ENCODE assay signal across 19 cellular contexts in the genomic region with DNA sequence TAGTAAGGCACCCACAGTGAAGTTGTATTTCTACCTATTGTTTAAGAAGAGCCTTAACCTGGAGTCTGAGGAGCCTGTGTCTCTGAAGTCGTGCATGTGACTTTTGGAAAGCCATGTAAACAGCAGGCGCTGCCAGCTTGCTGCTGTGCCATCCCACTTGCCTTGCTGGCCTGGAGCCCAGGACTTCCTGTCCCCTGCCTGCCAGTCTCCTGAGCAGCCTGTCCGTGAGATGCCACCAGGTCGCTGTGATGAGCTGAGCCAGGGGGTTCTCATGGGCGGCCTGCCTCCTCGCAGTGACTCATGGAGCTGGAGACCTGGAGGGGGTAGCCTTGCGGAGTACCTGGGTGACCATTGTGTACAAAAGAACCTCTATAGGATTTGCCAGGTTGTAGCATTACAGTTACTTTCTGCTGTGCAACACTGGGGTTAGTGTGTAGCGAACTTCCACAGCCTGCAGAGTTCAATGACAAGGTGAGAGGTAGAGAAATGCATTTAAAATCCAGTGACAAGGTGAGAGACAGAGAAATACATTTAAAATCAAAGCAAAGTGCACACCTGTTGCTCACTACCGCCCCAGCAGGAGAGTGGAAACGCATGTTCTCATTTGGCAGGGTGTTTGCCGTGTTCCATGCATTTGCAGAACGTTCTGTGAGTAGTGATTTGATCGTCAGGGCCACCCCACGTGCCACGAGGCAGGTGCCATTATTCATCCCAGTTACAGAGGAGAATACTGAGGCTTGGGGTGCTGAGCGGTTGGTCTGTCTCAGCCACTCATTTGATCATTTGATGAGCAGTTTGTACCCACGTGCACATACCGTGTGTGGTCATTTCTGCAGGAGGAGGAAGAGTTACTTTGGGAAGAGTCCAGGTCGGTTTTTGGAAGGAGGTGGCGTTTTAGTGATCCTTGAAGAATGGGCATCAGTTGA. TPM values are rescaled to one million over a fixed set of nuclear protein-coding genes. Genes with fewer than 3 reads are reported as not detected.
A peak's percentile ranks its signal among the peaks of the same experiment; 100 is the strongest.
DNase-seq lines count a peak whose midpoint lies in the region; ATAC-seq and TF ChIP-seq lines count a peak whose summit lies in the region.
"Had no signal": no experiment of that assay in that cellular context is flagged by ENCODE, and none has a peak within 500 bp of the region (broad histone marks: within the 10 kb centered on the region; RNA-seq: fewer than 3 reads in every experiment).

No MANE protein-coding gene starts in this region.

- CTCF ChIA-PET in activated CD4-positive, alpha-beta memory T cell treated with anti-CD3 and anti-CD28 coated beads for 36 hours (lab: Charles Lee), result interaction anchor here (19.6 kb wide), 1 partner anchor 154 kb away, joined by 368 read pairs; no protein-coding TSS in a partner anchor

- H3K18ac ChIP-seq in trophoblast cell (ENCODE audit: low read length), result no peak overlapping the region

- no peaks in the 10 kb centered on the region for H3K79me2 ChIP-seq in OCI-LY1 (ENCODE audit: insufficient read depth, low read length)
- H3K79me2 ChIP-seq in trophoblast cell (ENCODE audit: control insufficient read depth, insufficient read depth, low read length, poor library complexity), result peaks cover 2% of the 10 kb centered on the region

- POLR2A ChIA-PET in activated CD4-positive, alpha-beta memory T cell treated with anti-CD3 and anti-CD28 coated beads for 36 hours (lab: Charles Lee), result no interaction called here

- H3K4me3 ChIP-seq in OCI-LY1 (ENCODE audit: low read depth, low read length, poor library complexity, severe bottlenecking) (no peak overlapping the region), left ventricle myocardium inferior (no peak overlapping the region), trophoblast cell (ENCODE audit: low read depth, low read length) (no peak overlapping the region)
- H3K4me3 ChIP-seq: uterus had no signal

- no peak overlapping the region for H3K27ac ChIP-seq in OCI-LY1 (ENCODE audit: low read depth, low read length, poor library complexity, severe bottlenecking)
- H3K27ac ChIP-seq in left ventricle myocardium inferior (replicated peaks), result peak overlapping the region; percentile 67
- H3K27ac ChIP-seq in trophoblast cell (ENCODE audit: low read depth, low read length), result no peak overlapping the region
- H3K27ac ChIP-seq: neutrophil, uterus had no signal

- H2AFZ ChIP-seq in OCI-LY1 (ENCODE audit: low read length) (no peak overlapping the region), trophoblast cell (ENCODE audit: insufficient read depth, low read length, poor library complexity) (no peak overlapping the region)

- no peaks in the 10 kb centered on the region for H3K4me1 ChIP-seq in OCI-LY1 (ENCODE audit: insufficient read depth, low read length, severe bottlenecking)
- H3K4me1 ChIP-seq in left ventricle myocardium inferior, result peaks cover 49% of the 10 kb centered on the region
- H3K4me1 ChIP-seq in trophoblast cell (ENCODE audit: control insufficient read depth in 1 of 2, insufficient read depth in 2 of 2, low read length in 2 of 2), result peaks cover 5 to 8% of the 10 kb centered on the region in 2 experiments
- H3K4me1 ChIP-seq: uterus had no signal

- H3K14ac ChIP-seq in trophoblast cell (ENCODE audit: low read length), result no peak overlapping the region

- ATAC-seq in HG03097 (IDR thresholded peaks at IDR 0.05; ENCODE audit: low FRiP score, unreplicated experiment), result no peak
- ATAC-seq: activated T-cell treated with anti-CD3 and anti-CD28 coated beads, Interleukin-2, amount 50 U/mL, for 72 hours; stimulated activated memory B cell treated with anti-CD40 and anti-IgM and Interleukin-4, amounts not matched to agents 10 μg/mL and 1 μg/mL and 100 μg/mL, for 72 hours had no signal

- H3K4ac ChIP-seq in trophoblast cell (ENCODE audit: low read depth, low read length), result no peak overlapping the region

- no peaks in the 10 kb centered on the region for H3K9me3 Mint-ChIP-seq in activated CD4-positive, alpha-beta memory T cell treated with anti-CD3 and anti-CD28 coated beads for 36 hours
- H3K9me3 Mint-ChIP-seq: activated T-cell treated with anti-CD3 and anti-CD28 coated beads, Interleukin-2, amount 50 U/mL, for 72 hours; IgD-negative memory B cell; mesothelial cell of epicardium; stimulated activated memory B cell treated with anti-CD40 and anti-IgM and Interleukin-4, amounts not matched to agents 10 μg/mL and 1 μg/mL and 100 μg/mL, for 72 hours had no signal

- no peaks in the 10 kb centered on the region for H3K9me2 ChIP-seq in OCI-LY1 (ENCODE audit: low read depth, low read length)
- H3K9me2 ChIP-seq: SK-N-SH had no signal

- no peaks in the 10 kb centered on the region for H3K27me3 Mint-ChIP-seq in activated CD4-positive, alpha-beta memory T cell treated with anti-CD3 and anti-CD28 coated beads for 36 hours
- H3K27me3 Mint-ChIP-seq: IgD-negative memory B cell; stimulated activated memory B cell treated with anti-CD40 and anti-IgM and Interleukin-4, amounts not matched to agents 10 μg/mL and 1 μg/mL and 100 μg/mL, for 72 hours had no signal

- no CpG with 5 or more reads among the region's 20 CpGs for WGBS in trophoblast cell (ENCODE audit: extremely low coverage, insufficient coverage, insufficient read length)

- DNase-seq in DMS53 (lab: John Stamatoyannopoulos, UW) (peak; percentile 97), left ventricle myocardium inferior (peak; percentile 63), trophoblast cell (no peak), hippocampal formation (lab: John Stamatoyannopoulos, UW) (no peak)
- DNase-seq in activated CD4-positive, alpha-beta memory T cell treated with anti-CD3 and anti-CD28 coated beads for 36 hours, result no peak
- DNase-seq in activated naive CD4-positive, alpha-beta T cell treated with anti-CD3 and anti-CD28 coated beads, Interleukin-2, amount 50 U/mL, for 16 hours, result no peak
- DNase-seq: activated CD4-positive, alpha-beta T cell treated with anti-CD3 and anti-CD28 coated beads, Interleukin-2, amount 50 U/mL, for 48 hours; activated T-cell treated with anti-CD3 and anti-CD28 coated beads, Interleukin-2, amount 50 U/mL, for 72 hours; Calu3; foreskin melanocyte; GDM1; SK-N-SH; uterus had no signal

- H3K79me1 ChIP-seq in trophoblast cell (ENCODE audit: low read length), result peaks cover 5% of the 10 kb centered on the region

- no peak overlapping the region for H2AK5ac ChIP-seq in trophoblast cell (ENCODE audit: low read length)

- TF ChIP-seq CTCF in OCI-LY1 (IDR thresholded peaks at IDR 0.05; ENCODE audit: low read length), result peak; percentile 23
- TF ChIP-seq CTCF in left ventricle myocardium inferior (IDR thresholded peaks at IDR 0.05; ENCODE audit: borderline replicate concordance), result no peak

- no peak overlapping the region for H3K4me3 Mint-ChIP-seq in activated CD4-positive, alpha-beta memory T cell treated with anti-CD3 and anti-CD28 coated beads for 36 hours
- H3K4me3 Mint-ChIP-seq: activated T-cell treated with anti-CD3 and anti-CD28 coated beads, Interleukin-2, amount 50 U/mL, for 72 hours; IgD-negative memory B cell; mesothelial cell of epicardium; stimulated activated memory B cell treated with anti-CD40 and anti-IgM and Interleukin-4, amounts not matched to agents 10 μg/mL and 1 μg/mL and 100 μg/mL, for 72 hours had no signal

- peaks cover 8% of the 10 kb centered on the region for H3K36me3 Mint-ChIP-seq in activated CD4-positive, alpha-beta memory T cell treated with anti-CD3 and anti-CD28 coated beads for 36 hours

- H4K91ac ChIP-seq in trophoblast cell (ENCODE audit: low read depth, low read length), result peak overlapping the region; percentile 31

- no peaks in the 10 kb centered on the region for H3K27me3 ChIP-seq in OCI-LY1 (ENCODE audit: insufficient read depth, low read length)
- H3K27me3 ChIP-seq in left ventricle myocardium inferior (ENCODE audit: low read depth), result no peaks in the 10 kb centered on the region
- no peaks in the 10 kb centered on the region for H3K27me3 ChIP-seq in trophoblast cell (ENCODE audit: insufficient read depth, low read length)
- H3K27me3 ChIP-seq: neutrophil, uterus had no signal

- H3F3A ChIP-seq in OCI-LY1 (ENCODE audit: insufficient read depth, low read length), result no peaks in the 10 kb centered on the region

- no peak overlapping the region for H4K12ac ChIP-seq in trophoblast cell (ENCODE audit: low read depth, low read length)

- H3K9ac ChIP-seq in OCI-LY1 (ENCODE audit: low read length) (no peak overlapping the region), trophoblast cell (ENCODE audit: low read length) (no peak overlapping the region)
- H3K9ac ChIP-seq: SK-N-SH had no signal

- no peaks in the 10 kb centered on the region for H4K20me1 ChIP-seq in OCI-LY1 (ENCODE audit: insufficient read depth, low read length)

- H3K9me3 ChIP-seq in OCI-LY1 (ENCODE audit: low read length), result no peaks in the 10 kb centered on the region
- H3K9me3 ChIP-seq in left ventricle myocardium inferior (replicated peaks), result no peaks in the 10 kb centered on the region
- H3K9me3 ChIP-seq in trophoblast cell (ENCODE audit: insufficient read depth, low read depth, low read length), result no peaks in the 10 kb centered on the region
- H3K9me3 ChIP-seq: neutrophil, SK-N-SH, uterus had no signal

- H3K27ac Mint-ChIP-seq in activated CD4-positive, alpha-beta memory T cell treated with anti-CD3 and anti-CD28 coated beads for 36 hours, result no peak overlapping the region
- H3K27ac Mint-ChIP-seq: activated T-cell treated with anti-CD3 and anti-CD28 coated beads, Interleukin-2, amount 50 U/mL, for 72 hours; IgD-negative memory B cell; stimulated activated memory B cell treated with anti-CD40 and anti-IgM and Interleukin-4, amounts not matched to agents 10 μg/mL and 1 μg/mL and 100 μg/mL, for 72 hours had no signal

- intact Hi-C loops in left ventricle myocardium inferior (cut with micrococcal nuclease), result no loop called here
- intact Hi-C loops in activated CD4-positive, alpha-beta memory T cell treated with anti-CD3 and anti-CD28 coated beads for 36 hours (cut with micrococcal nuclease), result no loop called here

- no peak overlapping the region for H3K23ac ChIP-seq in trophoblast cell (ENCODE audit: low read length)

- H3K4me2 ChIP-seq in OCI-LY1 (ENCODE audit: low read length) (no peak overlapping the region), trophoblast cell (ENCODE audit: low read length) (no peak overlapping the region)
- H3K4me2 ChIP-seq: SK-N-SH had no signal

- H2BK120ac ChIP-seq in trophoblast cell (ENCODE audit: insufficient read depth, low read length, poor library complexity), result peak overlapping the region; percentile 38

- H3K4me1 Mint-ChIP-seq in activated CD4-positive, alpha-beta memory T cell treated with anti-CD3 and anti-CD28 coated beads for 36 hours (ENCODE audit: low read depth), result no peaks in the 10 kb centered on the region
- H3K4me1 Mint-ChIP-seq: IgD-negative memory B cell; stimulated activated memory B cell treated with anti-CD40 and anti-IgM and Interleukin-4, amounts not matched to agents 10 μg/mL and 1 μg/mL and 100 μg/mL, for 72 hours had no signal

- no peak overlapping the region for H2BK12ac ChIP-seq in trophoblast cell (ENCODE audit: low read length)

- H3K36me3 ChIP-seq in OCI-LY1 (ENCODE audit: insufficient read depth, low read length) (peaks cover 6% of the 10 kb centered on the region; the same call in 1 of the 2 replicates), left ventricle myocardium inferior (peaks cover 35% of the 10 kb centered on the region), trophoblast cell (ENCODE audit: control insufficient read depth in 1 of 2, insufficient read depth in 2 of 2, low read length in 2 of 2) (peaks cover 7 to 10% of the 10 kb centered on the region in 2 experiments)
- H3K36me3 ChIP-seq: uterus had no signal

- H4K8ac ChIP-seq in trophoblast cell (ENCODE audit: low read depth, low read length), result no peak overlapping the region

- no peak overlapping the region for H2BK5ac ChIP-seq in trophoblast cell (ENCODE audit: low read depth, low read length, poor library complexity)

RNA-seq across cellular contexts. Expression of a gene that starts 36.6 kb away (rescaled TPM):
- total RNA-seq in left ventricle myocardium inferior, result not detected
- polyA plus RNA-seq in trophoblast cell (2013), result 20.7 and 22.5 TPM in 2 replicates
- total RNA-seq in activated CD4-positive, alpha-beta memory T cell treated with anti-CD3 and anti-CD28 coated beads for 36 hours, result under 1 TPM in 1 of 2 experiments, not detected in 1; 0.67 TPM
- total RNA-seq: mesothelial cell of epicardium had no signal

Comparison
In these comparisons a context has a peak if more than half of its experiments do, and no peak if none do; other contexts are left out.
1. DNase-seq: peak in DMS53 (single experiment) and left ventricle myocardium inferior (single experiment); none in trophoblast cell (0 of 2), activated CD4-positive, alpha-beta memory T cell treated with anti-CD3 and anti-CD28 coated beads for 36 hours (single experiment), hippocampal formation (0 of 2) and activated naive CD4-positive, alpha-beta T cell treated with anti-CD3 and anti-CD28 coated beads, Interleukin-2, amount 50 U/mL, for 16 hours (single experiment).